8 cellular contexts compared by ENCODE assay signal in genomic region chr10:84138478-84139125, GRCh38. TPM values are rescaled to one million over a fixed set of nuclear protein-coding genes. Genes with fewer than 3 reads are reported as not detected.
DNase-seq lines count a peak whose midpoint lies in the region; ATAC-seq and TF ChIP-seq lines count a peak whose summit lies in the region.

No MANE protein-coding gene starts in this region.

- in situ Hi-C loops in KBM-7 (cut with MboI; ENCODE audit: low pct_unique_long_range_greater_than_20kb, low sequenced_read_pairs) = no loop called here

- DNase-seq in DMS53 treated with DMSO at 0.1 percent for 48 hours (lab: John Stamatoyannopoulos, UW; ENCODE audit: unreplicated experiment) = peak; percentile 76
- DNase-seq in KBM-7 = peak; percentile 9
- peak; percentile 78 for DNase-seq in activated CD8-positive, alpha-beta memory T cell treated with anti-CD3 and anti-CD28 coated beads for 24 hours
- DNase-seq in epithelial cell of proximal tubule (ENCODE audit: low read depth) = no peak
- no peak for DNase-seq in upper lobe of right lung
- no peak for DNase-seq in GF-D8 (lab: John Stamatoyannopoulos, UW)
- DNase-seq in NCI-H1436 (lab: John Stamatoyannopoulos, UW) = no peak

- intact Hi-C loops in upper lobe of right lung (cut with DNase I) = no loop called here

- ATAC-seq in upper lobe of right lung = no peak

- H3K9me3 ChIP-seq in neutrophil (no peaks in the 10 kb centered on the region), upper lobe of right lung (no peaks in the 10 kb centered on the region)

- peaks cover 39% of the 10 kb centered on the region for H3K27me3 ChIP-seq in neutrophil
- no peaks in the 10 kb centered on the region for H3K27me3 ChIP-seq in upper lobe of right lung

- H3K4me3 ChIP-seq in epithelial cell of proximal tubule (ENCODE audit: low read depth, low read length) = peak overlapping the region; percentile 83
- peak overlapping the region; percentile 83 to 86 for H3K4me3 ChIP-seq in neutrophil (ENCODE audit: low read depth in 1 of 2, low read length in 1 of 2)
- H3K4me3 ChIP-seq in upper lobe of right lung = peak overlapping the region; percentile 100

- peak overlapping the region; percentile 97 for H3K27ac ChIP-seq in neutrophil
- peak overlapping the region; percentile 99 for H3K27ac ChIP-seq in upper lobe of right lung

- H3K36me3 ChIP-seq in neutrophil = peaks cover 21% of the 10 kb centered on the region
- H3K36me3 ChIP-seq in upper lobe of right lung = peaks cover 22% of the 10 kb centered on the region

- no peak for TF ChIP-seq CTCF in epithelial cell of proximal tubule (conservative IDR thresholded peaks at IDR 0.05; ENCODE audit: low read depth, low read length)
- no peak for TF ChIP-seq CTCF in neutrophil (IDR thresholded peaks at IDR 0.05)
- no peak for TF ChIP-seq CTCF in upper lobe of right lung (IDR thresholded peaks at IDR 0.05)

- H3K4me1 ChIP-seq in neutrophil (ENCODE audit: control insufficient read depth in 1 of 2, insufficient read depth in 1 of 2, low read depth in 1 of 2, low read length in 1 of 2) = peaks cover 24 to 25% of the 10 kb centered on the region in 2 experiments
- peaks cover 17% of the 10 kb centered on the region for H3K4me1 ChIP-seq in upper lobe of right lung

RNA-seq across cellular contexts. Expression of gene GHITM, which starts 0.7 kb away (rescaled TPM):
- total RNA-seq in epithelial cell of proximal tubule = 174 and 187 TPM in 2 replicates
- 117 TPM for total RNA-seq in upper lobe of right lung

RNA-seq across cellular contexts. Expression of gene GPR15LG, which starts 35.0 kb away (rescaled TPM):
- 1.0 TPM in 1 of 2 replicates, not detected in the other for total RNA-seq in epithelial cell of proximal tubule
- total RNA-seq in upper lobe of right lung = not detected

RNA-seq across cellular contexts. Expression of gene CDHR1, which starts 55.7 kb away (rescaled TPM):
- total RNA-seq in epithelial cell of proximal tubule = 1.1 and 2.5 TPM in 2 replicates
- total RNA-seq in upper lobe of right lung = 0.35 TPM

Comparison
In these comparisons a context has a peak if more than half of its experiments do, and no peak if none do; other contexts are left out.
1. DNase-seq: peak in DMS53 treated with DMSO at 0.1 percent for 48 hours (single experiment), KBM-7 (single experiment) and activated CD8-positive, alpha-beta memory T cell treated with anti-CD3 and anti-CD28 coated beads for 24 hours (single experiment); none in epithelial cell of proximal tubule (single experiment), upper lobe of right lung (single experiment), GF-D8 (single experiment) and NCI-H1436 (single experiment).
2. Peak in every context shown above with its lines, with median percentiles within 50 percentile points of each other: H3K4me3 ChIP-seq.